ENCODE assay signal across 10 cellular contexts in genomic region chr7:8149222-8149621, GRCh38.
DNase-seq lines count a peak whose midpoint lies in the region; ATAC-seq and FAIRE-seq lines count a peak whose summit lies in the region.
"Had no signal": no experiment of that assay in that cellular context is flagged by ENCODE, and none has a peak within 500 bp of the region (broad histone marks: within the 10 kb centered on the region; RNA-seq: fewer than 3 reads in every experiment).

No MANE protein-coding gene starts in this region.

- H3K27ac ChIP-seq in small intestine (ENCODE audit: low read depth in 1 of 2, low read length in 1 of 2), result no peak overlapping the region

- DNase-seq in activated naive CD4-positive, alpha-beta T cell treated with anti-CD3 and anti-CD28 coated beads for 36 hours, result no peak
- no peak for DNase-seq in activated naive CD4-positive, alpha-beta T cell treated with anti-CD3 and anti-CD28 coated beads, Interleukin-2, amount 50 U/mL, for 16 hours
- DNase-seq in T-helper 17 cell (no peak), small intestine (peak; percentile 16), medulla oblongata (ENCODE audit: extremely low spot score) (no peak)
- no peak for DNase-seq in stimulated activated effector memory CD8-positive, alpha-beta T cell treated with anti-CD3 and anti-CD28 coated beads, Interleukin-12 subunit alpha, Interleukin-12 subunit beta, amount 100 ng/mL, for 72 hours (ENCODE audit: low spot score in 2 of 2)
- DNase-seq: BE2C, IMR-90 had no signal

- no peaks in the 10 kb centered on the region for H3K4me1 ChIP-seq in small intestine (ENCODE audit: control insufficient read depth in 2 of 2, insufficient read depth in 1 of 2, low read depth in 1 of 2, low read length in 1 of 2)

- H3K4me3 Mint-ChIP-seq in activated naive CD4-positive, alpha-beta T cell treated with anti-CD3 and anti-CD28 coated beads for 36 hours, result no peak overlapping the region
- no peak overlapping the region for H3K4me3 Mint-ChIP-seq in T-helper 17 cell
- no peak overlapping the region for H3K4me3 Mint-ChIP-seq in stimulated activated effector memory CD8-positive, alpha-beta T cell treated with anti-CD3 and anti-CD28 coated beads, Interleukin-12 subunit alpha, Interleukin-12 subunit beta, amount 100 ng/mL, for 72 hours

- H3K9me3 ChIP-seq in T-helper 17 cell (ENCODE audit: control insufficient read depth, low read length, poor library complexity, severe bottlenecking) (no peaks in the 10 kb centered on the region), small intestine (ENCODE audit: control insufficient read depth, low read depth) (no peaks in the 10 kb centered on the region)
- H3K9me3 ChIP-seq: BE2C had no signal

- ATAC-seq in HG02852 (IDR thresholded peaks at IDR 0.05; ENCODE audit: unreplicated experiment) (peak; percentile 83), T-helper 17 cell (peak; percentile 66), HG02623 (IDR thresholded peaks at IDR 0.05; ENCODE audit: unreplicated experiment) (no peak)
- ATAC-seq in stimulated activated effector memory CD8-positive, alpha-beta T cell treated with anti-CD3 and anti-CD28 coated beads, Interleukin-12 subunit alpha, Interleukin-12 subunit beta, amount 100 ng/mL, for 72 hours, result no peak

- intact Hi-C loops in activated naive CD4-positive, alpha-beta T cell treated with anti-CD3 and anti-CD28 coated beads for 36 hours (cut with micrococcal nuclease), result no loop called here

- no peaks in the 10 kb centered on the region for H3K27me3 Mint-ChIP-seq in activated naive CD4-positive, alpha-beta T cell treated with anti-CD3 and anti-CD28 coated beads for 36 hours (ENCODE audit: low read depth)
- H3K27me3 Mint-ChIP-seq in T-helper 17 cell, result no peaks in the 10 kb centered on the region

- CTCF ChIA-PET in activated naive CD4-positive, alpha-beta T cell treated with anti-CD3 and anti-CD28 coated beads for 36 hours (lab: Charles Lee), result no interaction called here

- no peak overlapping the region for H3K4me3 ChIP-seq in small intestine (ENCODE audit: low read depth in 1 of 2, low read length in 2 of 2)

- no peaks in the 10 kb centered on the region for H3K36me3 Mint-ChIP-seq in activated naive CD4-positive, alpha-beta T cell treated with anti-CD3 and anti-CD28 coated beads for 36 hours (ENCODE audit: low read depth)
- no peaks in the 10 kb centered on the region for H3K36me3 Mint-ChIP-seq in T-helper 17 cell (ENCODE audit: low read depth)
- H3K36me3 Mint-ChIP-seq in stimulated activated effector memory CD8-positive, alpha-beta T cell treated with anti-CD3 and anti-CD28 coated beads, Interleukin-12 subunit alpha, Interleukin-12 subunit beta, amount 100 ng/mL, for 72 hours, result peaks cover 15% of the 10 kb centered on the region

- H3K9me3 Mint-ChIP-seq in activated naive CD4-positive, alpha-beta T cell treated with anti-CD3 and anti-CD28 coated beads for 36 hours, result no peaks in the 10 kb centered on the region
- peaks cover 10% of the 10 kb centered on the region for H3K9me3 Mint-ChIP-seq in stimulated activated effector memory CD8-positive, alpha-beta T cell treated with anti-CD3 and anti-CD28 coated beads, Interleukin-12 subunit alpha, Interleukin-12 subunit beta, amount 100 ng/mL, for 72 hours

- 40 to 89% (median 43%) methylated on average over 4 of the region's 4 CpGs for WGBS in small intestine, 3 donors

- H3K4me1 Mint-ChIP-seq in activated naive CD4-positive, alpha-beta T cell treated with anti-CD3 and anti-CD28 coated beads for 36 hours (ENCODE audit: low read depth), result peaks cover 32% of the 10 kb centered on the region
- peaks cover 22% of the 10 kb centered on the region for H3K4me1 Mint-ChIP-seq in T-helper 17 cell
- H3K4me1 Mint-ChIP-seq in stimulated activated effector memory CD8-positive, alpha-beta T cell treated with anti-CD3 and anti-CD28 coated beads, Interleukin-12 subunit alpha, Interleukin-12 subunit beta, amount 100 ng/mL, for 72 hours, result peaks cover 25% of the 10 kb centered on the region

- FAIRE-seq in small intestine (lab: Jason Lieb, UNC), result no peak

- no peaks in the 10 kb centered on the region for H3K27me3 ChIP-seq in small intestine (ENCODE audit: control insufficient read depth in 2 of 2, insufficient read depth in 2 of 2, low read length in 2 of 2)
- H3K27me3 ChIP-seq: BE2C had no signal

- H3K27ac Mint-ChIP-seq in activated naive CD4-positive, alpha-beta T cell treated with anti-CD3 and anti-CD28 coated beads for 36 hours, result peak overlapping the region; percentile 56
- H3K27ac Mint-ChIP-seq in T-helper 17 cell, result peak overlapping the region; percentile 70
- H3K27ac Mint-ChIP-seq in stimulated activated effector memory CD8-positive, alpha-beta T cell treated with anti-CD3 and anti-CD28 coated beads, Interleukin-12 subunit alpha, Interleukin-12 subunit beta, amount 100 ng/mL, for 72 hours, result no peak overlapping the region

- no peaks in the 10 kb centered on the region for H3K36me3 ChIP-seq in small intestine (ENCODE audit: control insufficient read depth in 2 of 2, insufficient read depth in 2 of 2, low read length in 2 of 2)

Comparison
In these comparisons a context has a peak if more than half of its experiments do, and no peak if none do; other contexts are left out.
1. ATAC-seq: peak in HG02852 (single experiment) and T-helper 17 cell (single experiment); none in HG02623 (single experiment) and stimulated activated effector memory CD8-positive, alpha-beta T cell treated with anti-CD3 and anti-CD28 coated beads, Interleukin-12 subunit alpha, Interleukin-12 subunit beta, amount 100 ng/mL, for 72 hours (single experiment).